24 cellular contexts compared by ENCODE assay signal in genomic region chr5:107301959-107302840, GRCh38.
DNase-seq lines count a peak whose midpoint lies in the region; ATAC-seq, FAIRE-seq and TF ChIP-seq lines count a peak whose summit lies in the region.
"Had no signal": no experiment of that assay in that cellular context is flagged by ENCODE, and none has a peak within 500 bp of the region (broad histone marks: within the 10 kb centered on the region; RNA-seq: fewer than 3 reads in every experiment).

No MANE protein-coding gene starts in this region.

- no peaks in the 10 kb centered on the region for H3K36me3 ChIP-seq in right atrium auricular region
- H3K36me3 ChIP-seq: heart left ventricle, neural progenitor cell, sigmoid colon, stomach, tibial nerve, WERI-Rb-1 had no signal

- ATAC-seq in GM18873 (IDR thresholded peaks at IDR 0.05; ENCODE audit: low FRiP score, unreplicated experiment) = peak; percentile 59
- ATAC-seq in HG02610 (IDR thresholded peaks at IDR 0.05; ENCODE audit: unreplicated experiment) = peak; percentile 47
- ATAC-seq in HG03159 (IDR thresholded peaks at IDR 0.05; ENCODE audit: unreplicated experiment) = peak; percentile 43
- no peak for ATAC-seq in stimulated activated naive CD8-positive, alpha-beta T cell treated with anti-CD3 and anti-CD28 coated beads, Interleukin-15, amount 100 ng/mL, for 72 hours
- ATAC-seq: heart left ventricle had no signal

- H3K4me3 ChIP-seq in right atrium auricular region = no peak overlapping the region
- H3K4me3 ChIP-seq: heart left ventricle, neural progenitor cell, sigmoid colon, stomach, tibial nerve had no signal

- peaks cover 5 to 9% of the 10 kb centered on the region in 2 donors for H3K9me3 Mint-ChIP-seq in stimulated activated naive CD8-positive, alpha-beta T cell treated with anti-CD3 and anti-CD28 coated beads, Interleukin-15, amount 100 ng/mL, for 72 hours
- H3K9me3 Mint-ChIP-seq in T-helper 2 cell treated with Interferon-gamma antibody and Interleukin-4, amounts not matched to agents 5 μg/mL and 100 μg/mL, for 36 hours = no peaks in the 10 kb centered on the region
- H3K9me3 Mint-ChIP-seq: activated CD4-positive, alpha-beta T cell treated with anti-CD3 and anti-CD28 coated beads, Interleukin-2, amount 10 ng/mL, durations not matched to agents 24 days and 14 days; activated naive CD4-positive, alpha-beta T cell treated with anti-CD3 and anti-CD28 coated beads, Interleukin-2, amount 10 ng/mL, durations not matched to agents 7 days and 5 days; neural progenitor cell had no signal

- DNase-seq in stimulated activated naive CD8-positive, alpha-beta T cell treated with anti-CD3 and anti-CD28 coated beads, Interleukin-15, amount 100 ng/mL, for 72 hours = no peak
- DNase-seq in right atrium auricular region (ENCODE audit: low spot score) = no peak
- no peak for DNase-seq in T-helper 2 cell treated with Interferon-gamma antibody and Interleukin-4, amounts not matched to agents 5 μg/mL and 100 μg/mL, for 36 hours (ENCODE audit: low spot score)
- DNase-seq: activated CD4-positive, alpha-beta T cell treated with anti-CD3 and anti-CD28 coated beads, Interleukin-2, amount 10 ng/mL, durations not matched to agents 24 days and 14 days; activated naive CD4-positive, alpha-beta T cell treated with anti-CD3 and anti-CD28 coated beads, Interleukin-2, amount 10 ng/mL, durations not matched to agents 7 days and 5 days; amniotic stem cell; DMS53; heart left ventricle; mammary epithelial cell; NCI-H1048; NCI-H1930; NCI-H748 treated with DMSO at 0.1 percent for 48 hours; posterior cingulate gyrus; sigmoid colon; stomach; WERI-Rb-1 had no signal

- peaks cover 13% of the 10 kb centered on the region for H3K27me3 Mint-ChIP-seq in stimulated activated naive CD8-positive, alpha-beta T cell treated with anti-CD3 and anti-CD28 coated beads, Interleukin-15, amount 100 ng/mL, for 72 hours
- peaks cover 20% of the 10 kb centered on the region for H3K27me3 Mint-ChIP-seq in T-helper 2 cell treated with Interferon-gamma antibody and Interleukin-4, amounts not matched to agents 5 μg/mL and 100 μg/mL, for 36 hours (ENCODE audit: low read depth)

- no peak for TF ChIP-seq CTCF in right atrium auricular region (IDR thresholded peaks at IDR 0.05)

- H3K27ac Mint-ChIP-seq in stimulated activated naive CD8-positive, alpha-beta T cell treated with anti-CD3 and anti-CD28 coated beads, Interleukin-15, amount 100 ng/mL, for 72 hours = no peak overlapping the region
- no peak overlapping the region for H3K27ac Mint-ChIP-seq in T-helper 2 cell treated with Interferon-gamma antibody and Interleukin-4, amounts not matched to agents 5 μg/mL and 100 μg/mL, for 36 hours
- H3K27ac Mint-ChIP-seq: activated CD4-positive, alpha-beta T cell treated with anti-CD3 and anti-CD28 coated beads, Interleukin-2, amount 10 ng/mL, durations not matched to agents 24 days and 14 days; activated naive CD4-positive, alpha-beta T cell treated with anti-CD3 and anti-CD28 coated beads, Interleukin-2, amount 10 ng/mL, durations not matched to agents 7 days and 5 days; neural progenitor cell had no signal

- H3K27ac ChIP-seq in right atrium auricular region = no peak overlapping the region
- H3K27ac ChIP-seq: heart left ventricle, neural progenitor cell, sigmoid colon, stomach, tibial nerve, WERI-Rb-1 had no signal

- H3K36me3 Mint-ChIP-seq in T-helper 2 cell treated with Interferon-gamma antibody and Interleukin-4, amounts not matched to agents 5 μg/mL and 100 μg/mL, for 36 hours (ENCODE audit: low read depth) = no peaks in the 10 kb centered on the region
- H3K36me3 Mint-ChIP-seq: activated naive CD4-positive, alpha-beta T cell treated with anti-CD3 and anti-CD28 coated beads, Interleukin-2, amount 10 ng/mL, durations not matched to agents 7 days and 5 days; neural progenitor cell had no signal

- H3K9me3 ChIP-seq in right atrium auricular region = no peaks in the 10 kb centered on the region
- H3K9me3 ChIP-seq: heart left ventricle, sigmoid colon, stomach, tibial nerve had no signal

- peak; percentile 13 for FAIRE-seq in islet of Langerhans (lab: Jason Lieb, UNC)
- FAIRE-seq: G401.6, H54 had no signal

- no peak overlapping the region for H3K4me3 Mint-ChIP-seq in stimulated activated naive CD8-positive, alpha-beta T cell treated with anti-CD3 and anti-CD28 coated beads, Interleukin-15, amount 100 ng/mL, for 72 hours
- no peak overlapping the region for H3K4me3 Mint-ChIP-seq in T-helper 2 cell treated with Interferon-gamma antibody and Interleukin-4, amounts not matched to agents 5 μg/mL and 100 μg/mL, for 36 hours
- H3K4me3 Mint-ChIP-seq: activated CD4-positive, alpha-beta T cell treated with anti-CD3 and anti-CD28 coated beads, Interleukin-2, amount 10 ng/mL, durations not matched to agents 24 days and 14 days; activated naive CD4-positive, alpha-beta T cell treated with anti-CD3 and anti-CD28 coated beads, Interleukin-2, amount 10 ng/mL, durations not matched to agents 7 days and 5 days; neural progenitor cell had no signal

- no peaks in the 10 kb centered on the region for H3K4me1 Mint-ChIP-seq in stimulated activated naive CD8-positive, alpha-beta T cell treated with anti-CD3 and anti-CD28 coated beads, Interleukin-15, amount 100 ng/mL, for 72 hours
- H3K4me1 Mint-ChIP-seq in T-helper 2 cell treated with Interferon-gamma antibody and Interleukin-4, amounts not matched to agents 5 μg/mL and 100 μg/mL, for 36 hours (ENCODE audit: low read depth) = no peaks in the 10 kb centered on the region
- H3K4me1 Mint-ChIP-seq: activated CD4-positive, alpha-beta T cell treated with anti-CD3 and anti-CD28 coated beads, Interleukin-2, amount 10 ng/mL, durations not matched to agents 24 days and 14 days; activated naive CD4-positive, alpha-beta T cell treated with anti-CD3 and anti-CD28 coated beads, Interleukin-2, amount 10 ng/mL, durations not matched to agents 7 days and 5 days had no signal

- no peaks in the 10 kb centered on the region for H3K27me3 ChIP-seq in right atrium auricular region
- H3K27me3 ChIP-seq: heart left ventricle, neural progenitor cell, sigmoid colon, stomach, tibial nerve had no signal

- no peaks in the 10 kb centered on the region for H3K4me1 ChIP-seq in right atrium auricular region
- H3K4me1 ChIP-seq: heart left ventricle, sigmoid colon, stomach had no signal
